ENCODE assay signal across 1 cellular context in genomic region chr6:44223471-44224153, GRCh38.
TF ChIP-seq lines count a peak whose summit lies in the region.

TSS of gene SLC29A1 (plus strand) at chr6:44223595. CDS start at chr6:44227314, 3,719 bp downstream.

TF ChIP-seq in GM12878, 131 proteins besides CTCF, POLR2A, EP300 and RAD21 (continued from another document):
- TF ChIP-seq BACH1 (IDR thresholded peaks at IDR 0.05; ENCODE audit: borderline replicate concordance) (peak; percentile 43; the same call in 1 of the 2 replicates), TCF12 (IDR thresholded peaks at IDR 0.05; ENCODE audit: low read depth, low read length) (no peak), NFXL1 (IDR thresholded peaks at IDR 0.05; ENCODE audit: borderline replicate concordance) (no peak), SKIL (IDR thresholded peaks at IDR 0.05; ENCODE audit: low read depth, poor library complexity, severe bottlenecking) (no peak), GATAD2B (conservative IDR thresholded peaks at IDR 0.05; ENCODE audit: low read depth) (0 out of 2 replicates have a peak, but pooled peaks have one; percentile 20), GABPA (IDR thresholded peaks at IDR 0.05; ENCODE audit: low read depth) (no peak), IKZF2 (IDR thresholded peaks at IDR 0.05) (no peak), NRF1 (conservative IDR thresholded peaks at IDR 0.05; ENCODE audit: low read depth, low read length) (no peak), PAX5 (IDR thresholded peaks at IDR 0.05; ENCODE audit: borderline replicate concordance, low read depth, low read length) (no peak), ZNF384 (IDR thresholded peaks at IDR 0.05; ENCODE audit: borderline replicate concordance, low read depth, low read length) (no peak), TARDBP (IDR thresholded peaks at IDR 0.05; ENCODE audit: borderline replicate concordance) (no peak), CBFB (IDR thresholded peaks at IDR 0.05; ENCODE audit: low read depth) (no peak), JUND (IDR thresholded peaks at IDR 0.05; ENCODE audit: low read depth, low read length) (no peak), SMARCA5 (IDR thresholded peaks at IDR 0.05) (no peak)
- TF ChIP-seq, protein P1, sequence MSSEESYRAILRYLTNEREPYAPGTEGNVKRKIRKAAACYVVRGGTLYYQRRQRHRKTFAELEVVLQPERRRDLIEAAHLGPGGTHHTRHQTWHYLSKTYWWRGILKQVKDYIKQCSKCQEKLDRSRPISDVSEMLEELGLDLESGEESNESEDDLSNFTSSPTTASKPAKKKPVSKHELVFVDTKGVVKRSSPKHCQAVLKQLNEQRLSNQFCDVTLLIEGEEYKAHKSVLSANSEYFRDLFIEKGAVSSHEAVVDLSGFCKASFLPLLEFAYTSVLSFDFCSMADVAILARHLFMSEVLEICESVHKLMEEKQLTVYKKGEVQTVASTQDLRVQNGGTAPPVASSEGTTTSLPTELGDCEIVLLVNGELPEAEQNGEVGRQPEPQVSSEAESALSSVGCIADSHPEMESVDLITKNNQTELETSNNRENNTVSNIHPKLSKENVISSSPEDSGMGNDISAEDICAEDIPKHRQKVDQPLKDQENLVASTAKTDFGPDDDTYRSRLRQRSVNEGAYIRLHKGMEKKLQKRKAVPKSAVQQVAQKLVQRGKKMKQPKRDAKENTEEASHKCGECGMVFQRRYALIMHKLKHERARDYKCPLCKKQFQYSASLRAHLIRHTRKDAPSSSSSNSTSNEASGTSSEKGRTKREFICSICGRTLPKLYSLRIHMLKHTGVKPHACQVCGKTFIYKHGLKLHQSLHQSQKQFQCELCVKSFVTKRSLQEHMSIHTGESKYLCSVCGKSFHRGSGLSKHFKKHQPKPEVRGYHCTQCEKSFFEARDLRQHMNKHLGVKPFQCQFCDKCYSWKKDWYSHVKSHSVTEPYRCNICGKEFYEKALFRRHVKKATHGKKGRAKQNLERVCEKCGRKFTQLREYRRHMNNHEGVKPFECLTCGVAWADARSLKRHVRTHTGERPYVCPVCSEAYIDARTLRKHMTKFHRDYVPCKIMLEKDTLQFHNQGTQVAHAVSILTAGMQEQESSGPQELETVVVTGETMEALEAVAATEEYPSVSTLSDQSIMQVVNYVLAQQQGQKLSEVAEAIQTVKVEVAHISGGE (CRISPR knock-in tag; IDR thresholded peaks at IDR 0.05): no peak
- TF ChIP-seq, protein P2, sequence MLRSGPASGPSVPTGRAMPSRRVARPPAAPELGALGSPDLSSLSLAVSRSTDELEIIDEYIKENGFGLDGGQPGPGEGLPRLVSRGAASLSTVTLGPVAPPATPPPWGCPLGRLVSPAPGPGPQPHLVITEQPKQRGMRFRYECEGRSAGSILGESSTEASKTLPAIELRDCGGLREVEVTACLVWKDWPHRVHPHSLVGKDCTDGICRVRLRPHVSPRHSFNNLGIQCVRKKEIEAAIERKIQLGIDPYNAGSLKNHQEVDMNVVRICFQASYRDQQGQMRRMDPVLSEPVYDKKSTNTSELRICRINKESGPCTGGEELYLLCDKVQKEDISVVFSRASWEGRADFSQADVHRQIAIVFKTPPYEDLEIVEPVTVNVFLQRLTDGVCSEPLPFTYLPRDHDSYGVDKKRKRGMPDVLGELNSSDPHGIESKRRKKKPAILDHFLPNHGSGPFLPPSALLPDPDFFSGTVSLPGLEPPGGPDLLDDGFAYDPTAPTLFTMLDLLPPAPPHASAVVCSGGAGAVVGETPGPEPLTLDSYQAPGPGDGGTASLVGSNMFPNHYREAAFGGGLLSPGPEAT (IDR thresholded peaks at IDR 0.05; ENCODE audit: low read depth): no peak
